In the genomic region with DNA sequence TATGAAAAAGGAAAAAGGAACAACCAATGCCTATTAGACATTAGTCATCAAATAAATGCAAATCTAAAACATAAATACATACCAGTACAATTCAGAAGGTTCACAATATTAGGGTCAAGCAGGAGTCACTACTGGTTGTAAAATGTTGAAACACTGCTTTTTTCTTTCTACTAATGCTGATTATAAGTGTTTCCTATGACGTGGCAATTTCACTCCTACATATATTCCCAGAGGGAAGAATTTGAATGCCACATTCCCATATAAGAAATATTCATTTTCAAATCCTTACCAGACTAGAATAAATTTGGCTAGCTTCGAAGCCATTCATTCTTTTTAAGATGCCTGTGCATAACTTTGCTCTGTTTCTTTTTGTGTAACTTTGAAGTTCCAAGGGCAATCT, we compare ENCODE assay signal across 18 cellular contexts. TPM values are rescaled to one million over a fixed set of nuclear protein-coding genes. Genes with fewer than 3 reads are reported as not detected.
"Had no signal": no experiment of that assay in that cellular context is flagged by ENCODE, and none has a peak within 500 bp of the region (broad histone marks: within the 10 kb centered on the region; RNA-seq: fewer than 3 reads in every experiment).

No MANE protein-coding gene starts in this region.

- H3K27ac ChIP-seq: dorsolateral prefrontal cortex, heart left ventricle, psoas muscle, sigmoid colon, upper lobe of right lung had no signal

- H3K9me3 ChIP-seq: psoas muscle, sigmoid colon, upper lobe of right lung had no signal

- H3K4me3 ChIP-seq: dorsolateral prefrontal cortex, heart left ventricle, psoas muscle, sigmoid colon, upper lobe of right lung had no signal

- DNase-seq: activated CD4-positive, alpha-beta memory T cell treated with anti-CD3 and anti-CD28 coated beads for 36 hours; activated effector memory CD4-positive, alpha-beta T cell treated with anti-CD3 and anti-CD28 coated beads, Interleukin-2, amount 50 U/mL, for 16 hours; activated T-cell treated with anti-CD3 and anti-CD28 coated beads, Interleukin-2, amount 50 U/mL, for 4 hours; anterior cingulate cortex; dorsolateral prefrontal cortex; heart left ventricle; mammary epithelial cell; psoas muscle; sigmoid colon; stimulated activated CD4-positive, alpha-beta T cell treated with anti-CD3 and anti-CD28 coated beads, Interleukin-2, amount 100 ng/mL, for 48 hours; stimulated activated naive CD8-positive, alpha-beta T cell treated with anti-CD3 and anti-CD28 coated beads, Interleukin-15, Interleukin-2, amounts not matched to agents 100 U/mL and 50 U/mL, for 24 hours; T-helper 9 cell; upper lobe of right lung had no signal

- H3K36me3 ChIP-seq: heart left ventricle, sigmoid colon, upper lobe of right lung had no signal

RNA-seq across cellular contexts. Expression of a gene that starts 2.6 kb away (rescaled TPM):
- total RNA-seq: activated CD4-positive, alpha-beta memory T cell treated with anti-CD3 and anti-CD28 coated beads for 36 hours; activated naive CD4-positive, alpha-beta T cell treated with anti-CD3 and anti-CD28 coated beads, Interleukin-2, amount 50 U/mL, for 72 hours; activated T-cell treated with anti-CD3 and anti-CD28 coated beads, Interleukin-2, amount 50 U/mL, for 4 hours; cerebellum; dorsolateral prefrontal cortex; frontal cortex; heart left ventricle; mammary epithelial cell; omental fat pad; psoas muscle; sigmoid colon; temporal lobe; upper lobe of right lung had no signal

RNA-seq across cellular contexts. Expression of a gene that starts 8.4 kb away (rescaled TPM):
- total RNA-seq: activated CD4-positive, alpha-beta memory T cell treated with anti-CD3 and anti-CD28 coated beads for 36 hours; activated naive CD4-positive, alpha-beta T cell treated with anti-CD3 and anti-CD28 coated beads, Interleukin-2, amount 50 U/mL, for 72 hours; activated T-cell treated with anti-CD3 and anti-CD28 coated beads, Interleukin-2, amount 50 U/mL, for 4 hours; cerebellum; dorsolateral prefrontal cortex; frontal cortex; heart left ventricle; mammary epithelial cell; omental fat pad; psoas muscle; sigmoid colon; temporal lobe; upper lobe of right lung had no signal

RNA-seq across cellular contexts. Expression of a gene that starts 14.0 kb away (rescaled TPM):
- total RNA-seq: activated CD4-positive, alpha-beta memory T cell treated with anti-CD3 and anti-CD28 coated beads for 36 hours; activated naive CD4-positive, alpha-beta T cell treated with anti-CD3 and anti-CD28 coated beads, Interleukin-2, amount 50 U/mL, for 72 hours; activated T-cell treated with anti-CD3 and anti-CD28 coated beads, Interleukin-2, amount 50 U/mL, for 4 hours; cerebellum; dorsolateral prefrontal cortex; frontal cortex; heart left ventricle; mammary epithelial cell; omental fat pad; psoas muscle; sigmoid colon; temporal lobe; upper lobe of right lung had no signal

RNA-seq across cellular contexts. Expression of a gene that starts 25.7 kb away (rescaled TPM):
- total RNA-seq: activated CD4-positive, alpha-beta memory T cell treated with anti-CD3 and anti-CD28 coated beads for 36 hours; activated naive CD4-positive, alpha-beta T cell treated with anti-CD3 and anti-CD28 coated beads, Interleukin-2, amount 50 U/mL, for 72 hours; activated T-cell treated with anti-CD3 and anti-CD28 coated beads, Interleukin-2, amount 50 U/mL, for 4 hours; cerebellum; dorsolateral prefrontal cortex; frontal cortex; heart left ventricle; mammary epithelial cell; omental fat pad; psoas muscle; sigmoid colon; temporal lobe; upper lobe of right lung had no signal

RNA-seq across cellular contexts. Expression of a gene that starts 31.4 kb away (rescaled TPM):
- total RNA-seq: activated CD4-positive, alpha-beta memory T cell treated with anti-CD3 and anti-CD28 coated beads for 36 hours; activated naive CD4-positive, alpha-beta T cell treated with anti-CD3 and anti-CD28 coated beads, Interleukin-2, amount 50 U/mL, for 72 hours; activated T-cell treated with anti-CD3 and anti-CD28 coated beads, Interleukin-2, amount 50 U/mL, for 4 hours; cerebellum; dorsolateral prefrontal cortex; frontal cortex; heart left ventricle; mammary epithelial cell; omental fat pad; psoas muscle; sigmoid colon; temporal lobe; upper lobe of right lung had no signal
